Comparison of ENCODE assay signal across 11 cellular contexts in the genomic region with DNA sequence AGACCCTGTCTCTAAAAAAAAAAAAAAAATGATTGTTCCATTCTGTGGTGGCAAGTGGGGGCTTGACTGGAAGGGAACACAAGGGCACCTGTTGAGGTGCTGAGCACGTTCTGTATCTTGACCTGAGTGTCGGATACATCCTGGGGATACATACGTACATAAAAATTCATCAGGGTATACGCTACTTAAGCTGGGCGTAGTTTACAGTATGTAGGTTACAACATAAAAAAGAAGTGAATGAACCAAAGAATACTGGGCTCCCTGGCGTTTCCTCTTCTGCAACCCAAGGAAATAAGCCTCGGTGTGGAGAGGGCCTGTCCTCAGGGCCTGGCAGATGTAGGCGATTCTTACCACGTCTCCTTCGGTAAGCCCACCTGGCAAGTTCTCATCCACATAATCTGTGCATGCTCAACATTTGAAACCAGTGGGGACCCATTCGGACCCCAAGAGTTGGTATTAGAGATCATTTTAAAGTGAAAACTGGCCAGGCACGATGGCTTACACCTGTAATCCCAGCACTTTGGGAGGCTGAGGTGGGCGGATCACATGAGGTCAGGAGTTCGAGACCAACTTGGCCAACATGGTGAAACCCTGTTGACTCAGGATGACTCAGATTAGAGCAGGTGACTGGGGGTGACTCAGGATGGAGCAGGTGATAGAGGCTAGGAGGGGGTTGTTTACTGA. TPM values are rescaled to one million over a fixed set of nuclear protein-coding genes. Genes with fewer than 3 reads are reported as not detected.
DNase-seq lines count a peak whose midpoint lies in the region; ATAC-seq and TF ChIP-seq lines count a peak whose summit lies in the region.
"Had no signal": no experiment of that assay in that cellular context is flagged by ENCODE, and none has a peak within 500 bp of the region (broad histone marks: within the 10 kb centered on the region; RNA-seq: fewer than 3 reads in every experiment).

No MANE protein-coding gene starts in this region.

- CTCF ChIA-PET in SK-N-SH (lab: Yijun Ruan, JAX) = no interaction called here

- no peak overlapping the region for H3K9ac ChIP-seq in SK-N-SH

- no peaks in the 10 kb centered on the region for H3F3A ChIP-seq in SK-N-SH (replicated peaks; ENCODE audit: insufficient read depth)

- H4K20me1 ChIP-seq in SK-N-SH (ENCODE audit: insufficient read depth) = no peaks in the 10 kb centered on the region

- peaks cover 4% of the 10 kb centered on the region for H3K36me3 Mint-ChIP-seq in activated naive CD8-positive, alpha-beta T cell treated with anti-CD3 and anti-CD28 coated beads for 36 hours
- no peaks in the 10 kb centered on the region for H3K36me3 Mint-ChIP-seq in HFFc6 (ENCODE audit: low read depth)

- DNase-seq in activated effector memory CD4-positive, alpha-beta T cell treated with anti-CD3 and anti-CD28 coated beads, Interleukin-2, amount 50 U/mL, for 16 hours = peak; percentile 73
- no peak for DNase-seq in activated effector memory CD4-positive, alpha-beta T cell treated with Interleukin-2 at 50 U/mL for 16 hours
- peak; percentile 39 for DNase-seq in activated naive CD8-positive, alpha-beta T cell treated with anti-CD3 and anti-CD28 coated beads for 36 hours
- DNase-seq in right lobe of liver (peak in 2 of 3 donors; percentile 61 to 81), stomach (peak; percentile 34), cortex of kidney (lab: John Stamatoyannopoulos, UW) (no peak), SK-N-SH (no peak), HFFc6 (no peak)
- DNase-seq: activated CD4-positive, alpha-beta T cell treated with anti-CD3 and anti-CD28 coated beads for 4 hours; NCI-H1092 treated with DMSO at 0.1 percent for 48 hours had no signal

- H3K4me3 ChIP-seq in right lobe of liver (no peak overlapping the region), stomach (no peak overlapping the region), SK-N-SH (ENCODE audit: low read depth in 2 of 2, low read length in 1 of 2) (no peak overlapping the region)

- H3K9me3 Mint-ChIP-seq in activated naive CD8-positive, alpha-beta T cell treated with anti-CD3 and anti-CD28 coated beads for 36 hours = no peaks in the 10 kb centered on the region
- no peaks in the 10 kb centered on the region for H3K9me3 Mint-ChIP-seq in HFFc6

- H3K27ac ChIP-seq in right lobe of liver (peak overlapping the region; percentile 13 to 79 (median 47)), stomach (peak overlapping the region in 1 of 5 donors; percentile 47), SK-N-SH (ENCODE audit: low read depth in 2 of 2, low read length in 1 of 2) (no peak overlapping the region)

- ATAC-seq in right lobe of liver = peak; percentile 46 to 75 (median 66)
- ATAC-seq: naive thymus-derived CD8-positive, alpha-beta T cell had no signal

- H3K9me2 ChIP-seq in SK-N-SH = no peaks in the 10 kb centered on the region

- TF ChIP-seq RAD21 in SK-N-SH (IDR thresholded peaks at IDR 0.05; ENCODE audit: low read length) = no peak

- no peak for TF ChIP-seq POLR2A in right lobe of liver (IDR thresholded peaks at IDR 0.05)
- no peak for TF ChIP-seq POLR2A in stomach (IDR thresholded peaks at IDR 0.05)

- TF ChIP-seq CTCF in right lobe of liver (IDR thresholded peaks at IDR 0.05) = no peak
- no peak for TF ChIP-seq CTCF in stomach (IDR thresholded peaks at IDR 0.05)
- no peak for TF ChIP-seq CTCF in SK-N-SH (IDR thresholded peaks at IDR 0.05)
- no peak for TF ChIP-seq CTCF in HFFc6 (IDR thresholded peaks at IDR 0.05)

- H3K27me3 Mint-ChIP-seq in activated naive CD8-positive, alpha-beta T cell treated with anti-CD3 and anti-CD28 coated beads for 36 hours = no peaks in the 10 kb centered on the region
- H3K27me3 Mint-ChIP-seq in HFFc6 (ENCODE audit: insufficient read depth) = peaks cover 24% of the 10 kb centered on the region

- H3K9me3 ChIP-seq in right lobe of liver (no peaks in the 10 kb centered on the region), stomach (no peaks in the 10 kb centered on the region), SK-N-SH (no peaks in the 10 kb centered on the region)

- POLR2A ChIA-PET in SK-N-SH (lab: Yijun Ruan, JAX) = no interaction called here

- H3K4me3 Mint-ChIP-seq in activated naive CD8-positive, alpha-beta T cell treated with anti-CD3 and anti-CD28 coated beads for 36 hours = no peak overlapping the region
- H3K4me3 Mint-ChIP-seq in HFFc6 = no peak overlapping the region
- H3K4me3 Mint-ChIP-seq: naive thymus-derived CD8-positive, alpha-beta T cell had no signal

- H3K79me2 ChIP-seq in SK-N-SH (ENCODE audit: insufficient read depth) = no peaks in the 10 kb centered on the region

- H3K27me3 ChIP-seq in right lobe of liver = no peaks in the 10 kb centered on the region
- H3K27me3 ChIP-seq in stomach = no peaks in the 10 kb centered on the region
- H3K27me3 ChIP-seq in SK-N-SH (ENCODE audit: insufficient read depth) = no peaks in the 10 kb centered on the region

- H3K4me2 ChIP-seq in SK-N-SH = no peak overlapping the region

- H3K27ac Mint-ChIP-seq in activated naive CD8-positive, alpha-beta T cell treated with anti-CD3 and anti-CD28 coated beads for 36 hours = no peak overlapping the region
- H3K27ac Mint-ChIP-seq in HFFc6 = no peak overlapping the region

- TF ChIP-seq EP300 in stomach (IDR thresholded peaks at IDR 0.05) (no peak), SK-N-SH (IDR thresholded peaks at IDR 0.05; ENCODE audit: borderline replicate concordance in 1 of 2, low read depth in 1 of 2, low read length in 1 of 2) (no peak)

- peaks cover 4% of the 10 kb centered on the region for H3K4me1 Mint-ChIP-seq in activated naive CD8-positive, alpha-beta T cell treated with anti-CD3 and anti-CD28 coated beads for 36 hours
- H3K4me1 Mint-ChIP-seq in HFFc6 (ENCODE audit: low read depth) = no peaks in the 10 kb centered on the region

- no peak overlapping the region for H2AFZ ChIP-seq in SK-N-SH (ENCODE audit: low read depth)

- peaks cover 0 to 19% (median 4%) of the 10 kb centered on the region in 4 donors for H3K4me1 ChIP-seq in right lobe of liver
- peaks cover 5 to 23% (median 8%) of the 10 kb centered on the region in 4 donors for H3K4me1 ChIP-seq in stomach
- H3K4me1 ChIP-seq in SK-N-SH (ENCODE audit: control insufficient read depth in 1 of 2, insufficient read depth in 2 of 2, low read depth in 1 of 2, low read length in 1 of 2) = no peaks in the 10 kb centered on the region

- WGBS in right lobe of liver (ENCODE audit: insufficient coverage, low coverage, low lambda C conversion rate, missing lambda C conversion rate) = 79% methylated on average over 14 of the region's 14 CpGs
- 75 to 80% (median 77%) methylated on average over 14 of the region's 14 CpGs for WGBS in stomach, 5 donors
- WGBS in SK-N-SH (ENCODE audit: low lambda C conversion rate) = 80% methylated on average over 14 of the region's 14 CpGs

- intact Hi-C loops in right lobe of liver (cut with DNase I) = no loop called here
- intact Hi-C loops in stomach (cut with DNase I; ENCODE audit: low total_unique reads) = no loop called here

- peaks cover 0 to 20% (median 6%) of the 10 kb centered on the region in 4 donors for H3K36me3 ChIP-seq in right lobe of liver
- H3K36me3 ChIP-seq in stomach = peaks cover 8 to 33% (median 32%) of the 10 kb centered on the region in 4 donors
- no peaks in the 10 kb centered on the region for H3K36me3 ChIP-seq in SK-N-SH (replicated peaks in 1 of 2; ENCODE audit: control insufficient read depth in 1 of 2, insufficient read depth in 2 of 2, low read length in 1 of 2)

TF ChIP-seq in SK-N-SH, 30 proteins besides CTCF, POLR2A, EP300 and RAD21 (continues in another document):
- TF ChIP-seq, protein P1, sequence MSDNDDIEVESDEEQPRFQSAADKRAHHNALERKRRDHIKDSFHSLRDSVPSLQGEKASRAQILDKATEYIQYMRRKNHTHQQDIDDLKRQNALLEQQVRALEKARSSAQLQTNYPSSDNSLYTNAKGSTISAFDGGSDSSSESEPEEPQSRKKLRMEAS (IDR thresholded peaks at IDR 0.05; ENCODE audit: low read depth) = no peak
- TF ChIP-seq JUND (IDR thresholded peaks at IDR 0.05) = no peak
- TF ChIP-seq NFIC (IDR thresholded peaks at IDR 0.05; ENCODE audit: borderline replicate concordance) = no peak
- TF ChIP-seq NRF1 (IDR thresholded peaks at IDR 0.05; ENCODE audit: low read depth, low read length) = no peak
- TF ChIP-seq FOSL2 (IDR thresholded peaks at IDR 0.05; ENCODE audit: borderline replicate concordance, low read depth) = no peak
- TF ChIP-seq MEF2A (IDR thresholded peaks at IDR 0.05; ENCODE audit: borderline replicate concordance, low read depth) = no peak
- TF ChIP-seq POLR2AphosphoS5 (IDR thresholded peaks at IDR 0.05; ENCODE audit: low read depth, low read length) = no peak
- TF ChIP-seq EZH2phosphoT487 (IDR thresholded peaks at IDR 0.05; ENCODE audit: borderline replicate concordance, low read depth) = no peak
- no peak for TF ChIP-seq SIN3A (IDR thresholded peaks at IDR 0.05; ENCODE audit: borderline replicate concordance, low read depth, low read length)
- no peak for TF ChIP-seq GATA2 (CRISPR knock-in tag; IDR thresholded peaks at IDR 0.05)
- no peak for TF ChIP-seq TCF12 (IDR thresholded peaks at IDR 0.05)
- no peak for TF ChIP-seq RFX5 (IDR thresholded peaks at IDR 0.05; ENCODE audit: low read length)
- no peak for TF ChIP-seq MXI1 (IDR thresholded peaks at IDR 0.05; ENCODE audit: low read depth, low read length)

RNA-seq across cellular contexts. Expression of a gene that starts 5.1 kb away (rescaled TPM):
- under 1 TPM; 0.26 to 0.29 TPM for total RNA-seq in activated naive CD8-positive, alpha-beta T cell treated with anti-CD3 and anti-CD28 coated beads for 36 hours
- total RNA-seq in right lobe of liver (10 to 100 TPM in 4 of 6 experiments, 1 to 10 TPM in 2; 1.9 to 40.7 (median 22.6) TPM), stomach (10 to 100 TPM in 3 of 5 donors, 1 to 10 TPM in 2; 4.0 to 64.8 (median 38.8) TPM)
- polyA plus RNA-seq in stomach (10 to 100 TPM in 2 of 3 donors, 1 to 10 TPM in 1; 3.8 to 20.2 (median 13.9) TPM), SK-N-SH (2012; rRNA removed) (0.31 and 0.36 TPM in 2 replicates)
- polyA plus RNA-seq in SK-N-SH (2012; cell fraction: cytosol; rRNA removed) = 0.09 and 0.20 TPM in 2 replicates
- 2.6 and 3.3 TPM in 2 replicates for polyA plus RNA-seq in SK-N-SH (2012; cell fraction: nucleus; rRNA removed)
- under 1 TPM in 3 of 6 experiments, not detected in 3; 0.11 to 0.17 (median 0.14) TPM for total RNA-seq in HFFc6 (2021; fragmentation: NEBNext Ultra II Directional; extraction: Animal tissue kit (Norgen Biotek cat#: 25700))

Comparison
In these comparisons a context has a peak if more than half of its experiments do, and no peak if none do; other contexts are left out.
1. DNase-seq: peak in activated effector memory CD4-positive, alpha-beta T cell treated with anti-CD3 and anti-CD28 coated beads, Interleukin-2, amount 50 U/mL, for 16 hours (single experiment), activated naive CD8-positive, alpha-beta T cell treated with anti-CD3 and anti-CD28 coated beads for 36 hours (single experiment), right lobe of liver (2 of 3) and stomach (single experiment); none in activated effector memory CD4-positive, alpha-beta T cell treated with Interleukin-2 at 50 U/mL for 16 hours (single experiment), cortex of kidney (single experiment), SK-N-SH (single experiment) and HFFc6 (single experiment).
2. H3K27ac ChIP-seq: peak in right lobe of liver (3 of 3); none in SK-N-SH (0 of 2).